Comparison of ENCODE assay signal across 15 cellular contexts in genomic region chr14:22685467-22685866, GRCh38. TPM values are rescaled to one million over a fixed set of nuclear protein-coding genes. Genes with fewer than 3 reads are reported as not detected.
"Had no signal": no experiment of that assay in that cellular context is flagged by ENCODE, and none has a peak within 500 bp of the region (broad histone marks: within the 10 kb centered on the region; RNA-seq: fewer than 3 reads in every experiment).

No MANE protein-coding gene starts in this region.

- H3K27ac Mint-ChIP-seq: activated B cell treated with CpG ODN at 0.5 μM for 24 hours; activated CD4-positive, alpha-beta T cell treated with anti-CD3 and anti-CD28 coated beads, Interleukin-2, amount 10 ng/mL, durations not matched to agents 24 days and 14 days; activated naive CD4-positive, alpha-beta T cell treated with anti-CD3 and anti-CD28 coated beads, Interleukin-2, amount 10 ng/mL, durations not matched to agents 7 days and 5 days; activated T-helper 2 cell treated with anti-CD3 and anti-CD28 coated beads, Interferon-gamma antibody, Interleukin-2, Interleukin-4, amounts not matched to agents 10 μg/mL and 5 μg/mL and 100 μg/mL, durations not matched to agents 14 hours and 24 hours and 36 hours had no signal

- H3K4me1 Mint-ChIP-seq: activated B cell treated with CpG ODN at 0.5 μM for 24 hours; activated naive CD4-positive, alpha-beta T cell treated with anti-CD3 and anti-CD28 coated beads, Interleukin-2, amount 10 ng/mL, durations not matched to agents 7 days and 5 days had no signal

- H3K36me3 Mint-ChIP-seq: activated naive CD4-positive, alpha-beta T cell treated with anti-CD3 and anti-CD28 coated beads, Interleukin-2, amount 10 ng/mL, durations not matched to agents 7 days and 5 days had no signal

- DNase-seq: activated B cell treated with CpG ODN at 0.5 μM for 24 hours; activated CD4-positive, alpha-beta T cell treated with anti-CD3 and anti-CD28 coated beads, Interleukin-2, amount 10 ng/mL, durations not matched to agents 24 days and 14 days; activated naive CD4-positive, alpha-beta T cell treated with anti-CD3 and anti-CD28 coated beads, Interleukin-2, amount 10 ng/mL, durations not matched to agents 7 days and 5 days; activated T-cell treated with anti-CD3 and anti-CD28 coated beads for 4 hours; caudate nucleus; colonic mucosa; effector CD4-positive, alpha-beta T cell; small intestine; T-helper 2 cell had no signal

- H3K4me3 Mint-ChIP-seq: activated B cell treated with CpG ODN at 0.5 μM for 24 hours; activated CD4-positive, alpha-beta T cell treated with anti-CD3 and anti-CD28 coated beads, Interleukin-2, amount 10 ng/mL, durations not matched to agents 24 days and 14 days; activated naive CD4-positive, alpha-beta T cell treated with anti-CD3 and anti-CD28 coated beads, Interleukin-2, amount 10 ng/mL, durations not matched to agents 7 days and 5 days had no signal

- ATAC-seq: gastroesophageal sphincter had no signal

RNA-seq across cellular contexts. Expression of gene OR6J1, which starts 41.3 kb away (rescaled TPM):
- total RNA-seq: activated B cell treated with CpG ODN at 0.5 μM for 24 hours; activated CD4-positive, alpha-beta T cell treated with anti-CD3 and anti-CD28 coated beads, Interleukin-2, amount 10 ng/mL, durations not matched to agents 24 days and 14 days; activated CD8-positive, alpha-beta memory T cell treated with anti-CD3 and anti-CD28 coated beads for 36 hours; activated T-helper 2 cell treated with anti-CD3 and anti-CD28 coated beads, Interferon-gamma antibody, Interleukin-2, Interleukin-4, amounts not matched to agents 10 μg/mL and 5 μg/mL and 100 μg/mL, durations not matched to agents 14 hours and 24 hours and 36 hours; colonic mucosa; kidney; liver; thyroid gland had no signal
